1 cellular context compared by ENCODE assay signal in the genomic region with DNA sequence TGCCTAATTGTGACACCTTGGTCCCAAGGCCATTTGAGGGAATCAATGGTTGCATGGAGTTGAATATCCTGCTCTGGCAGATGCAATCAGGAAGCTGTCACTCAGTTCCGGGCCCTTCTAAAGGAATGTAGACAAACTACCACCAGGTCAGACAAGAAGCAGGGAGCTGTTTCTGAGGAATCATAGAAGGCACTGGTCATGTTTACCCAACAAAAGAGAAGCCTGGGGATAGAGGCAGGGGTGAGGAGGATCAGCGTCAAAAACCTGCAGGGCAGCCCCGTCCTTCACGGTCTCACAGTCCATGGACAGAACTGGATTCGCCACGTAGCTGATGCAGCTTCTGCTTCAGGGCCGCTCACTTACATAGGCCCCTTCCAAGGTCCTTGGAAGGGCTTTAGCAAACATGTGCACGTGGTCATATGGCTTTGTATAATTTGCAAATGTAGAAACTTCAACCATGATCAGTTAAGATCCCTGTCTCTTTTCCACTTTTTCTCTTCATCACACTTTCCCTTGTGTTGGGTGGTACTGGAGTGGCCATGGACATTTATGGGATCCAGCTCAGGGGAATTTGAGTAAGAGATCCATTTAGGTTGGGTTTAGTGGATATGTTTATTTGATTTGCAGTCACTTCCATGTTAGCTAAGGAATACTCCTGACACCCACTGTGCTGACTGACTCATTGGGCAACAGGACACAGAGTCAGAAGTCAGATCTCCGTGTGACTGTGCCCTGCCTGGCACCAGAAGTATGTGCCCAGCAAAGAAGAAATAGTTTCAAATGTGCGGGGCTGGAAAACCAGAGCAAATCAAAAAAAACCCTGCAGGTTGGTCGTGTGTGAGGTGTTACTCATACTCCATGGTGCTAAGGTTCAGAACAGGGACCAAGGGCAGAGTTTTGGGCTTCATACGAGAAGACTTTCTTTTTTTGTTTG.
TF ChIP-seq lines count a peak whose summit lies in the region.

No MANE protein-coding gene starts in this region.

TF ChIP-seq in HepG2, 621 proteins besides CTCF, POLR2A, EP300 and RAD21 (continued from another document and continues in another):
- TF ChIP-seq, protein P1, sequence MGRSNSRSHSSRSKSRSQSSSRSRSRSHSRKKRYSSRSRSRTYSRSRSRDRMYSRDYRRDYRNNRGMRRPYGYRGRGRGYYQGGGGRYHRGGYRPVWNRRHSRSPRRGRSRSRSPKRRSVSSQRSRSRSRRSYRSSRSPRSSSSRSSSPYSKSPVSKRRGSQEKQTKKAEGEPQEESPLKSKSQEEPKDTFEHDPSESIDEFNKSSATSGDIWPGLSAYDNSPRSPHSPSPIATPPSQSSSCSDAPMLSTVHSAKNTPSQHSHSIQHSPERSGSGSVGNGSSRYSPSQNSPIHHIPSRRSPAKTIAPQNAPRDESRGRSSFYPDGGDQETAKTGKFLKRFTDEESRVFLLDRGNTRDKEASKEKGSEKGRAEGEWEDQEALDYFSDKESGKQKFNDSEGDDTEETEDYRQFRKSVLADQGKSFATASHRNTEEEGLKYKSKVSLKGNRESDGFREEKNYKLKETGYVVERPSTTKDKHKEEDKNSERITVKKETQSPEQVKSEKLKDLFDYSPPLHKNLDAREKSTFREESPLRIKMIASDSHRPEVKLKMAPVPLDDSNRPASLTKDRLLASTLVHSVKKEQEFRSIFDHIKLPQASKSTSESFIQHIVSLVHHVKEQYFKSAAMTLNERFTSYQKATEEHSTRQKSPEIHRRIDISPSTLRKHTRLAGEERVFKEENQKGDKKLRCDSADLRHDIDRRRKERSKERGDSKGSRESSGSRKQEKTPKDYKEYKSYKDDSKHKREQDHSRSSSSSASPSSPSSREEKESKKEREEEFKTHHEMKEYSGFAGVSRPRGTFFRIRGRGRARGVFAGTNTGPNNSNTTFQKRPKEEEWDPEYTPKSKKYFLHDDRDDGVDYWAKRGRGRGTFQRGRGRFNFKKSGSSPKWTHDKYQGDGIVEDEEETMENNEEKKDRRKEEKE (IDR thresholded peaks at IDR 0.05): no peak
- TF ChIP-seq EZH2 (conservative IDR thresholded peaks at IDR 0.05; ENCODE audit: low read depth, low read length) (no peak), NR1H2 (CRISPR knock-in tag; IDR thresholded peaks at IDR 0.05; ENCODE audit: borderline replicate concordance, low read depth) (no peak), ZKSCAN5 (CRISPR knock-in tag; IDR thresholded peaks at IDR 0.05) (no peak), MAFG (CRISPR knock-in tag; IDR thresholded peaks at IDR 0.05) (no peak), ZNF776 (CRISPR knock-in tag; IDR thresholded peaks at IDR 0.05) (no peak), ZNF432 (CRISPR knock-in tag; IDR thresholded peaks at IDR 0.05; ENCODE audit: borderline replicate concordance) (no peak), KMT2A (CRISPR knock-in tag; IDR thresholded peaks at IDR 0.05) (no peak), SMARCC2 (IDR thresholded peaks at IDR 0.05) (no peak), SNRNP70 (IDR thresholded peaks at IDR 0.05; ENCODE audit: low read depth, low read length) (no peak), POGZ (CRISPR knock-in tag; IDR thresholded peaks at IDR 0.05) (no peak), AGO2 (optimal IDR thresholded peaks at IDR 0.05; ENCODE audit: low read depth, low read length) (no peak), ZNF354B (CRISPR knock-in tag; IDR thresholded peaks at IDR 0.05) (no peak), NFRKB (IDR thresholded peaks at IDR 0.05) (no peak), CBX2 (IDR thresholded peaks at IDR 0.05; ENCODE audit: low read depth, low read length) (no peak), CBX2 (CRISPR knock-in tag; IDR thresholded peaks at IDR 0.05; ENCODE audit: low read depth) (no peak), MTF2 (CRISPR knock-in tag; IDR thresholded peaks at IDR 0.05; ENCODE audit: borderline replicate concordance) (no peak), ZNF75D (CRISPR knock-in tag; IDR thresholded peaks at IDR 0.05; ENCODE audit: borderline replicate concordance) (no peak), ATAD3A (CRISPR knock-in tag; IDR thresholded peaks at IDR 0.05) (no peak), FOXA3 (CRISPR knock-in tag; IDR thresholded peaks at IDR 0.05) (peak; percentile 32; the same call in 1 of the 2 replicates), PCBP2 (optimal IDR thresholded peaks at IDR 0.05; ENCODE audit: low read depth, low read length, poor library complexity, severe bottlenecking) (no peak), ZNF616 (CRISPR knock-in tag; IDR thresholded peaks at IDR 0.05; ENCODE audit: low read depth) (no peak), ZNF232 (CRISPR knock-in tag; IDR thresholded peaks at IDR 0.05; ENCODE audit: borderline replicate concordance) (no peak), RBM22 (optimal IDR thresholded peaks at IDR 0.05; ENCODE audit: low read length) (no peak), ZNF607 (CRISPR knock-in tag; IDR thresholded peaks at IDR 0.05; ENCODE audit: borderline replicate concordance) (0 out of 2 replicates have a peak, but pooled peaks have one; percentile 20), ZFX (CRISPR knock-in tag; IDR thresholded peaks at IDR 0.05; ENCODE audit: low read depth) (peak; percentile 67; the same call in 1 of the 2 replicates), HNF4A (CRISPR knock-in tag; IDR thresholded peaks at IDR 0.05) (no peak; the same call in 1 of the 2 replicates), RBM39 (IDR thresholded peaks at IDR 0.05; ENCODE audit: low read depth, low read length, poor library complexity, severe bottlenecking) (no peak), HNRNPH1 (optimal IDR thresholded peaks at IDR 0.05; ENCODE audit: low read depth, low read length) (no peak), HCFC1 (IDR thresholded peaks at IDR 0.05; ENCODE audit: low read depth, low read length) (no peak), ZNF772 (CRISPR knock-in tag; IDR thresholded peaks at IDR 0.05) (no peak), ZFP36L1 (CRISPR knock-in tag; IDR thresholded peaks at IDR 0.05) (no peak), ARNTL (CRISPR knock-in tag; IDR thresholded peaks at IDR 0.05) (0 out of 2 replicates have a peak, but pooled peaks have one; percentile 43)
- TF ChIP-seq, protein P2, sequence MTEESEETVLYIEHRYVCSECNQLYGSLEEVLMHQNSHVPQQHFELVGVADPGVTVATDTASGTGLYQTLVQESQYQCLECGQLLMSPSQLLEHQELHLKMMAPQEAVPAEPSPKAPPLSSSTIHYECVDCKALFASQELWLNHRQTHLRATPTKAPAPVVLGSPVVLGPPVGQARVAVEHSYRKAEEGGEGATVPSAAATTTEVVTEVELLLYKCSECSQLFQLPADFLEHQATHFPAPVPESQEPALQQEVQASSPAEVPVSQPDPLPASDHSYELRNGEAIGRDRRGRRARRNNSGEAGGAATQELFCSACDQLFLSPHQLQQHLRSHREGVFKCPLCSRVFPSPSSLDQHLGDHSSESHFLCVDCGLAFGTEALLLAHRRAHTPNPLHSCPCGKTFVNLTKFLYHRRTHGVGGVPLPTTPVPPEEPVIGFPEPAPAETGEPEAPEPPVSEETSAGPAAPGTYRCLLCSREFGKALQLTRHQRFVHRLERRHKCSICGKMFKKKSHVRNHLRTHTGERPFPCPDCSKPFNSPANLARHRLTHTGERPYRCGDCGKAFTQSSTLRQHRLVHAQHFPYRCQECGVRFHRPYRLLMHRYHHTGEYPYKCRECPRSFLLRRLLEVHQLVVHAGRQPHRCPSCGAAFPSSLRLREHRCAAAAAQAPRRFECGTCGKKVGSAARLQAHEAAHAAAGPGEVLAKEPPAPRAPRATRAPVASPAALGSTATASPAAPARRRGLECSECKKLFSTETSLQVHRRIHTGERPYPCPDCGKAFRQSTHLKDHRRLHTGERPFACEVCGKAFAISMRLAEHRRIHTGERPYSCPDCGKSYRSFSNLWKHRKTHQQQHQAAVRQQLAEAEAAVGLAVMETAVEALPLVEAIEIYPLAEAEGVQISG (CRISPR knock-in tag; IDR thresholded peaks at IDR 0.05): no peak
- TF ChIP-seq, protein P3, sequence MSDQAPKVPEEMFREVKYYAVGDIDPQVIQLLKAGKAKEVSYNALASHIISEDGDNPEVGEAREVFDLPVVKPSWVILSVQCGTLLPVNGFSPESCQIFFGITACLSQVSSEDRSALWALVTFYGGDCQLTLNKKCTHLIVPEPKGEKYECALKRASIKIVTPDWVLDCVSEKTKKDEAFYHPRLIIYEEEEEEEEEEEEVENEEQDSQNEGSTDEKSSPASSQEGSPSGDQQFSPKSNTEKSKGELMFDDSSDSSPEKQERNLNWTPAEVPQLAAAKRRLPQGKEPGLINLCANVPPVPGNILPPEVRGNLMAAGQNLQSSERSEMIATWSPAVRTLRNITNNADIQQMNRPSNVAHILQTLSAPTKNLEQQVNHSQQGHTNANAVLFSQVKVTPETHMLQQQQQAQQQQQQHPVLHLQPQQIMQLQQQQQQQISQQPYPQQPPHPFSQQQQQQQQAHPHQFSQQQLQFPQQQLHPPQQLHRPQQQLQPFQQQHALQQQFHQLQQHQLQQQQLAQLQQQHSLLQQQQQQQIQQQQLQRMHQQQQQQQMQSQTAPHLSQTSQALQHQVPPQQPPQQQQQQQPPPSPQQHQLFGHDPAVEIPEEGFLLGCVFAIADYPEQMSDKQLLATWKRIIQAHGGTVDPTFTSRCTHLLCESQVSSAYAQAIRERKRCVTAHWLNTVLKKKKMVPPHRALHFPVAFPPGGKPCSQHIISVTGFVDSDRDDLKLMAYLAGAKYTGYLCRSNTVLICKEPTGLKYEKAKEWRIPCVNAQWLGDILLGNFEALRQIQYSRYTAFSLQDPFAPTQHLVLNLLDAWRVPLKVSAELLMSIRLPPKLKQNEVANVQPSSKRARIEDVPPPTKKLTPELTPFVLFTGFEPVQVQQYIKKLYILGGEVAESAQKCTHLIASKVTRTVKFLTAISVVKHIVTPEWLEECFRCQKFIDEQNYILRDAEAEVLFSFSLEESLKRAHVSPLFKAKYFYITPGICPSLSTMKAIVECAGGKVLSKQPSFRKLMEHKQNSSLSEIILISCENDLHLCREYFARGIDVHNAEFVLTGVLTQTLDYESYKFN (CRISPR knock-in tag; conservative IDR thresholded peaks at IDR 0.05): peak; percentile 47; the same call in 1 of the 2 replicates
- TF ChIP-seq, protein P4, sequence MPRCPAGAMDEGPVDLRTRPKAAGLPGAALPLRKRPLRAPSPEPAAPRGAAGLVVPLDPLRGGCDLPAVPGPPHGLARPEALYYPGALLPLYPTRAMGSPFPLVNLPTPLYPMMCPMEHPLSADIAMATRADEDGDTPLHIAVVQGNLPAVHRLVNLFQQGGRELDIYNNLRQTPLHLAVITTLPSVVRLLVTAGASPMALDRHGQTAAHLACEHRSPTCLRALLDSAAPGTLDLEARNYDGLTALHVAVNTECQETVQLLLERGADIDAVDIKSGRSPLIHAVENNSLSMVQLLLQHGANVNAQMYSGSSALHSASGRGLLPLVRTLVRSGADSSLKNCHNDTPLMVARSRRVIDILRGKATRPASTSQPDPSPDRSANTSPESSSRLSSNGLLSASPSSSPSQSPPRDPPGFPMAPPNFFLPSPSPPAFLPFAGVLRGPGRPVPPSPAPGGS (CRISPR knock-in tag; IDR thresholded peaks at IDR 0.05): no peak
- TF ChIP-seq, protein P5, sequence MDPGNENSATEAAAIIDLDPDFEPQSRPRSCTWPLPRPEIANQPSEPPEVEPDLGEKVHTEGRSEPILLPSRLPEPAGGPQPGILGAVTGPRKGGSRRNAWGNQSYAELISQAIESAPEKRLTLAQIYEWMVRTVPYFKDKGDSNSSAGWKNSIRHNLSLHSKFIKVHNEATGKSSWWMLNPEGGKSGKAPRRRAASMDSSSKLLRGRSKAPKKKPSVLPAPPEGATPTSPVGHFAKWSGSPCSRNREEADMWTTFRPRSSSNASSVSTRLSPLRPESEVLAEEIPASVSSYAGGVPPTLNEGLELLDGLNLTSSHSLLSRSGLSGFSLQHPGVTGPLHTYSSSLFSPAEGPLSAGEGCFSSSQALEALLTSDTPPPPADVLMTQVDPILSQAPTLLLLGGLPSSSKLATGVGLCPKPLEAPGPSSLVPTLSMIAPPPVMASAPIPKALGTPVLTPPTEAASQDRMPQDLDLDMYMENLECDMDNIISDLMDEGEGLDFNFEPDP (CRISPR knock-in tag; conservative IDR thresholded peaks at IDR 0.05): no peak
- TF ChIP-seq, protein P6, sequence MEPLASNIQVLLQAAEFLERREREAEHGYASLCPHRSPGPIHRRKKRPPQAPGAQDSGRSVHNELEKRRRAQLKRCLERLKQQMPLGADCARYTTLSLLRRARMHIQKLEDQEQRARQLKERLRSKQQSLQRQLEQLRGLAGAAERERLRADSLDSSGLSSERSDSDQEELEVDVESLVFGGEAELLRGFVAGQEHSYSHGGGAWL (CRISPR knock-in tag; IDR thresholded peaks at IDR 0.05): no peak
- TF ChIP-seq, protein P7, sequence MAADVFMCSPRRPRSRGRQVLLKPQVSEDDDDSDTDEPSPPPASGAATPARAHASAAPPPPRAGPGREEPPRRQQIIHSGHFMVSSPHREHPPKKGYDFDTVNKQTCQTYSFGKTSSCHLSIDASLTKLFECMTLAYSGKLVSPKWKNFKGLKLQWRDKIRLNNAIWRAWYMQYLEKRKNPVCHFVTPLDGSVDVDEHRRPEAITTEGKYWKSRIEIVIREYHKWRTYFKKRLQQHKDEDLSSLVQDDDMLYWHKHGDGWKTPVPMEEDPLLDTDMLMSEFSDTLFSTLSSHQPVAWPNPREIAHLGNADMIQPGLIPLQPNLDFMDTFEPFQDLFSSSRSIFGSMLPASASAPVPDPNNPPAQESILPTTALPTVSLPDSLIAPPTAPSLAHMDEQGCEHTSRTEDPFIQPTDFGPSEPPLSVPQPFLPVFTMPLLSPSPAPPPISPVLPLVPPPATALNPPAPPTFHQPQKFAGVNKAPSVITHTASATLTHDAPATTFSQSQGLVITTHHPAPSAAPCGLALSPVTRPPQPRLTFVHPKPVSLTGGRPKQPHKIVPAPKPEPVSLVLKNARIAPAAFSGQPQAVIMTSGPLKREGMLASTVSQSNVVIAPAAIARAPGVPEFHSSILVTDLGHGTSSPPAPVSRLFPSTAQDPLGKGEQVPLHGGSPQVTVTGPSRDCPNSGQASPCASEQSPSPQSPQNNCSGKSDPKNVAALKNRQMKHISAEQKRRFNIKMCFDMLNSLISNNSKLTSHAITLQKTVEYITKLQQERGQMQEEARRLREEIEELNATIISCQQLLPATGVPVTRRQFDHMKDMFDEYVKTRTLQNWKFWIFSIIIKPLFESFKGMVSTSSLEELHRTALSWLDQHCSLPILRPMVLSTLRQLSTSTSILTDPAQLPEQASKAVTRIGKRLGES (CRISPR knock-in tag; IDR thresholded peaks at IDR 0.05; ENCODE audit: borderline replicate concordance): no peak
